1 cellular context compared by ENCODE assay signal in the genomic region with DNA sequence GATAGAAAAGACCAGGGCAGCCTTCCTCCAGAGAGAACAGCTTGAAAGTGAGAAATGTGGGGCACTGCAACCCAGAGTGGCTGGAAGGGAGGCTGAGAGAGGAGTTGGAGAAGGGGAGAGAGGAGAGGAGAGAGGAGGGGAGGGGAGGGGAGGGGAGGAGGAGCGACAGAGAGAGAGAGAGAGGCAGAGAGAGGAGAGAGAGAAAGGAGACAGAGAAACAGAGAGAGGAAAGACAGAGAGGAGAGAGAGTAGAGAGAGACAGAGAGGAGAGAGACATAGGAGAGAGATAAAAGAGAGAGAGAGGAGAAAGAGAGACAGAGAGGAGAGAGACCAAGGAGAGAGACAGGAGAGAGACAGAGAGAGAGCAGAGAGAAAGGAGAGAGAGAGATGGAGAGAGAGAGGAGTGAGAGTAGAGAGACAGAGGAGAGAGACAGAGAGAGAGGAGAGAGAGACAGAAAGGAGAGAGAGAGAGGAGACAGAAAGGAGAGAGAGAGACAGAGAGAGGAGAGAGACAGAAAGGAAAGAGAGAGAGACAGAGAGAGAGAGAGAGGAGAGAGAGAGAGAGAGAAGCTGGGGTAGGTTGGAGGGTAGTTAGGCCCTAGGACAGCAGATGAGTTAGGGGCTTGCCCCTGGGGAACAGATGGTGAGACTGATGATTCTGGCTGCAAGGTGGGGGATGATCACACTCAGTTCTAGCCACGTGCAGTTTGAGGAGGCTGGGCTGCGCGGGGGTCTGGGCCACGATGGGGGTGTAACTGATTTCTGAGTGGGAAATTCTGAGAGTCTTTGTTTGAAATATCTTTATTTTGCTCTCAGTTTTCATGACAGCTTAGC.
A peak's percentile ranks its signal among the peaks of the same experiment; 100 is the strongest.
TF ChIP-seq lines count a peak whose summit lies in the region.

No MANE protein-coding gene starts in this region.

TF ChIP-seq in HEK293, 187 proteins besides CTCF, POLR2A, EP300 and RAD21 (continued from another document):
- TF ChIP-seq, protein P1, sequence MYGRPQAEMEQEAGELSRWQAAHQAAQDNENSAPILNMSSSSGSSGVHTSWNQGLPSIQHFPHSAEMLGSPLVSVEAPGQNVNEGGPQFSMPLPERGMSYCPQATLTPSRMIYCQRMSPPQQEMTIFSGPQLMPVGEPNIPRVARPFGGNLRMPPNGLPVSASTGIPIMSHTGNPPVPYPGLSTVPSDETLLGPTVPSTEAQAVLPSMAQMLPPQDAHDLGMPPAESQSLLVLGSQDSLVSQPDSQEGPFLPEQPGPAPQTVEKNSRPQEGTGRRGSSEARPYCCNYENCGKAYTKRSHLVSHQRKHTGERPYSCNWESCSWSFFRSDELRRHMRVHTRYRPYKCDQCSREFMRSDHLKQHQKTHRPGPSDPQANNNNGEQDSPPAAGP (tag by site-specific recombination; IDR thresholded peaks at IDR 0.05), result no peak
- no peak for TF ChIP-seq ZNF223 (tag by site-specific recombination; IDR thresholded peaks at IDR 0.05)
- peak; percentile 96 for TF ChIP-seq ZNF169 (tag by site-specific recombination; IDR thresholded peaks at IDR 0.05)
- no peak for TF ChIP-seq ZNF433 (tag by site-specific recombination; IDR thresholded peaks at IDR 0.05; ENCODE audit: low read depth)
- TF ChIP-seq ZNF626 (tag by site-specific recombination; IDR thresholded peaks at IDR 0.05), result no peak
- peak; percentile 27; the same call in 1 of the 2 replicates for TF ChIP-seq ZBTB17 (tag by site-specific recombination; IDR thresholded peaks at IDR 0.05)
- TF ChIP-seq ZNF394 (tag by site-specific recombination; IDR thresholded peaks at IDR 0.05; ENCODE audit: borderline replicate concordance), result no peak
